ENCODE assay signal across 18 cellular contexts in the genomic region with DNA sequence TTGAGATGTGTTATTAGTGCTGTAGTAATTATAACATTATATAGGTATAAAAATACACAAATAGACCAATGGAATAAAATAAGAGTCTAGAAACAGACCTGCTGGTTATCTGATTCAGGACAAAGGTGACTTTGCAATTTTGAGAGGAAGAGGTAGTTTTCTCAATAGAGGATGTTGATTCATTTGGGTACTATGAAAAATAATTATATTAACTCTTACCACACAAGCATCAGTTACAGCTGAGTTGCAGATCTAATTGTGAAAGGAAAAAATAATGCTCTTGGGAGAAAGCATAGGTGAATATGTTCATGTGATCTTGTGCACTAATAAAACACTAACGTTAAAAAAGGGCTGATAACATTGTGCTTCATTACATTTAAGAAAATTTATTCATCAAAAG.
A peak's percentile ranks its signal among the peaks of the same experiment; 100 is the strongest.
DNase-seq lines count a peak whose midpoint lies in the region; ATAC-seq, FAIRE-seq and TF ChIP-seq lines count a peak whose summit lies in the region.
"Had no signal": no experiment of that assay in that cellular context is flagged by ENCODE, and none has a peak within 500 bp of the region (broad histone marks: within the 10 kb centered on the region; RNA-seq: fewer than 3 reads in every experiment).

No MANE protein-coding gene starts in this region.

- POLR2A ChIA-PET in GM12878 (lab: Charles Lee): no interaction called here
- POLR2A ChIA-PET in activated CD4-positive, alpha-beta memory T cell treated with anti-CD3 and anti-CD28 coated beads for 36 hours (lab: Charles Lee): no interaction called here

- peaks cover 3% of the 10 kb centered on the region for H3K36me3 Mint-ChIP-seq in activated CD4-positive, alpha-beta memory T cell treated with anti-CD3 and anti-CD28 coated beads for 36 hours

- no peak overlapping the region for H3K27ac Mint-ChIP-seq in activated CD4-positive, alpha-beta memory T cell treated with anti-CD3 and anti-CD28 coated beads for 36 hours
- H3K27ac Mint-ChIP-seq: activated T-helper 2 cell treated with anti-CD3 and anti-CD28 coated beads, Interferon-gamma antibody, Interleukin-2, Interleukin-4, amounts not matched to agents 10 μg/mL and 5 μg/mL and 100 μg/mL, durations not matched to agents 14 hours and 24 hours and 36 hours; T-helper 2 cell treated with Interferon-gamma antibody and Interleukin-4, amounts not matched to agents 5 μg/mL and 100 μg/mL, for 36 hours had no signal

- TF ChIP-seq POLR2A in GM12878 (IDR thresholded peaks at IDR 0.05; ENCODE audit: low read depth, low read length): no peak

- no peak overlapping the region for H3K4me3 ChIP-seq in GM12878
- H3K4me3 ChIP-seq: dorsolateral prefrontal cortex, gastrocnemius medialis, left ventricle myocardium inferior, PC-9, testis had no signal

- TF ChIP-seq RAD21 in GM12878 (IDR thresholded peaks at IDR 0.05; ENCODE audit: insufficient read depth, low read depth, low read length): no peak

- no peak for TF ChIP-seq EP300 in GM12878 (IDR thresholded peaks at IDR 0.05; ENCODE audit: borderline replicate concordance in 1 of 2, control insufficient read depth in 1 of 2, low read depth in 2 of 2, low read length in 2 of 2)

- H4K20me1 ChIP-seq in GM12878 (ENCODE audit: control insufficient read depth, insufficient read depth): no peaks in the 10 kb centered on the region

- H3K4me2 ChIP-seq in GM12878 (ENCODE audit: control insufficient read depth, insufficient read depth): no peak overlapping the region
- H3K4me2 ChIP-seq: PC-9 had no signal

- peak; percentile 56 for FAIRE-seq in GM12878 (lab: Jason Lieb, UNC)

- H3K4me3 Mint-ChIP-seq in activated CD4-positive, alpha-beta memory T cell treated with anti-CD3 and anti-CD28 coated beads for 36 hours: no peak overlapping the region
- H3K4me3 Mint-ChIP-seq: neural crest cell; T-helper 2 cell treated with Interferon-gamma antibody and Interleukin-4, amounts not matched to agents 5 μg/mL and 100 μg/mL, for 36 hours had no signal

- H2AFZ ChIP-seq in GM12878 (ENCODE audit: control insufficient read depth, low read depth, low read length): no peak overlapping the region
- H2AFZ ChIP-seq: PC-9 had no signal

- TF ChIP-seq CTCF in GM12878 (IDR thresholded peaks at IDR 0.05 in 2 of 3, conservative IDR thresholded peaks at IDR 0.05 in 1 of 3; ENCODE audit: control insufficient read depth in 2 of 3, extremely low read depth in 1 of 3, insufficient read depth in 1 of 3, low read depth in 3 of 3, low read length in 3 of 3): no peak

- H3K79me2 ChIP-seq in GM12878 (ENCODE audit: control insufficient read depth, insufficient read depth, low read length): no peaks in the 10 kb centered on the region

- no peaks in the 10 kb centered on the region for H3K27me3 Mint-ChIP-seq in activated CD4-positive, alpha-beta memory T cell treated with anti-CD3 and anti-CD28 coated beads for 36 hours

- H3K9ac ChIP-seq in GM12878 (ENCODE audit: control insufficient read depth, insufficient read depth, low read length): no peak overlapping the region

- no peaks in the 10 kb centered on the region for H3K27me3 ChIP-seq in GM12878 (replicated peaks in 1 of 2; ENCODE audit: control insufficient read depth in 2 of 2, insufficient read depth in 2 of 2, low read length in 1 of 2)
- H3K27me3 ChIP-seq: BE2C, dorsolateral prefrontal cortex, gastrocnemius medialis, testis had no signal

- no peaks in the 10 kb centered on the region for H3K36me3 ChIP-seq in GM12878 (ENCODE audit: control insufficient read depth in 2 of 2, insufficient read depth in 2 of 2, low read length in 1 of 2)
- H3K36me3 ChIP-seq: BE2C, gastrocnemius medialis had no signal

- peaks cover 3% of the 10 kb centered on the region for H3K4me1 ChIP-seq in GM12878 (ENCODE audit: control insufficient read depth, insufficient read depth, low read length)

- in situ Hi-C loops in GM12878 (cut with MboI): loop anchor here (25.0 kb wide), 1 partner anchor 1803 kb away; no protein-coding TSS in a partner anchor

- DNase-seq in GM12878 (ENCODE audit: low read depth, low spot score): no peak
- no peak for DNase-seq in activated T-cell treated with anti-CD3 and anti-CD28 coated beads, Interleukin-2, amount 50 U/mL, for 48 hours
- DNase-seq in activated CD4-positive, alpha-beta memory T cell treated with anti-CD3 and anti-CD28 coated beads for 36 hours: no peak
- no peak for DNase-seq in stimulated activated CD4-positive, alpha-beta T cell treated with anti-CD3 and anti-CD28 coated beads, Interleukin-4, amount 100 ng/mL, for 24 hours
- DNase-seq: BE2C, dorsolateral prefrontal cortex, gastrocnemius medialis, left ventricle myocardium inferior, NCI-H1417, NCI-H526 treated with DMSO at 0.1 percent for 48 hours, PC-9, testis had no signal

- CTCF ChIA-PET in GM12878 (lab: Yijun Ruan, JAX): no interaction called here
- CTCF ChIA-PET in activated CD4-positive, alpha-beta memory T cell treated with anti-CD3 and anti-CD28 coated beads for 36 hours (lab: Charles Lee): no interaction called here

- intact Hi-C loops in GM12878 (cut with micrococcal nuclease; ENCODE audit: unreplicated experiment): no loop called here
- intact Hi-C loops in activated CD4-positive, alpha-beta memory T cell treated with anti-CD3 and anti-CD28 coated beads for 36 hours (cut with micrococcal nuclease): no loop called here

- no peaks in the 10 kb centered on the region for H3K9me3 Mint-ChIP-seq in activated CD4-positive, alpha-beta memory T cell treated with anti-CD3 and anti-CD28 coated beads for 36 hours
- H3K9me3 Mint-ChIP-seq: activated T-helper 2 cell treated with anti-CD3 and anti-CD28 coated beads, Interferon-gamma antibody, Interleukin-2, Interleukin-4, amounts not matched to agents 10 μg/mL and 5 μg/mL and 100 μg/mL, durations not matched to agents 14 hours and 24 hours and 36 hours; neural crest cell; T-helper 2 cell treated with Interferon-gamma antibody and Interleukin-4, amounts not matched to agents 5 μg/mL and 100 μg/mL, for 36 hours had no signal

- BruUV-seq in GM12878 (replicated peaks; lab: Mats Ljungman, UMichigan): no TSS peak

- no peak overlapping the region for H3K27ac ChIP-seq in GM12878 (ENCODE audit: control insufficient read depth, insufficient read depth)
- H3K27ac ChIP-seq: dorsolateral prefrontal cortex, gastrocnemius medialis, PC-9, testis had no signal

- WGBS in GM12878 (ENCODE audit: insufficient coverage, insufficient replicate concordance, low lambda C conversion rate, missing lambda C conversion rate): 0% methylated on average over 1 of the region's 1 CpG

- H3K9me3 ChIP-seq in GM12878 (replicated peaks; ENCODE audit: control insufficient read depth, insufficient read depth, low read length): no peaks in the 10 kb centered on the region
- H3K9me3 ChIP-seq: BE2C, gastrocnemius medialis, left ventricle myocardium inferior, testis had no signal

- RAD21 ChIA-PET in GM12878 (lab: Charles Lee; ENCODE audit: unreplicated experiment): no interaction called here

- SMC1A ChIA-PET in GM12878 (lab: Charles Lee; ENCODE audit: uncharacterized antibody, unreplicated experiment): no interaction called here

- H3K4me1 Mint-ChIP-seq in activated CD4-positive, alpha-beta memory T cell treated with anti-CD3 and anti-CD28 coated beads for 36 hours (ENCODE audit: low read depth): peaks cover 7% of the 10 kb centered on the region

- ATAC-seq in GM18858 (IDR thresholded peaks at IDR 0.05; ENCODE audit: unreplicated experiment) (peak; percentile 39), GM21390 (IDR thresholded peaks at IDR 0.05; ENCODE audit: unreplicated experiment) (peak; percentile 44), HG03439 (IDR thresholded peaks at IDR 0.05; ENCODE audit: unreplicated experiment) (peak; percentile 54), GM12878 (peak; percentile 46)
- ATAC-seq: gastrocnemius medialis had no signal

TF ChIP-seq in GM12878, 131 proteins besides CTCF, POLR2A, EP300 and RAD21:
- TF ChIP-seq SUZ12 (IDR thresholded peaks at IDR 0.05; ENCODE audit: unreplicated experiment) (no peak), RCOR1 (conservative IDR thresholded peaks at IDR 0.05; ENCODE audit: low read depth, low read length) (no peak), RUNX3 (IDR thresholded peaks at IDR 0.05; ENCODE audit: low read length) (peak; percentile 37; the same call in 1 of the 2 replicates), ATF7 (IDR thresholded peaks at IDR 0.05; ENCODE audit: low read depth) (0 out of 2 replicates have a peak, but pooled peaks have one; percentile 20), SRF (IDR thresholded peaks at IDR 0.05; ENCODE audit: low read depth in 2 of 2, low read length in 2 of 2) (no peak), MTA2 (IDR thresholded peaks at IDR 0.05; ENCODE audit: low read depth) (peak; percentile 63; the same call in 1 of the 2 replicates), ZNF24 (IDR thresholded peaks at IDR 0.05) (0 out of 2 replicates have a peak, but pooled peaks have one; percentile 13), TAF1 (IDR thresholded peaks at IDR 0.05; ENCODE audit: borderline replicate concordance, low read depth, low read length) (no peak), JUND (IDR thresholded peaks at IDR 0.05; ENCODE audit: low read depth, low read length) (no peak), JUNB (IDR thresholded peaks at IDR 0.05) (peak; percentile 47), MYC (IDR thresholded peaks at IDR 0.05; ENCODE audit: insufficient read depth, insufficient read length, insufficient replicate concordance, low read length, severe bottlenecking) (no peak), RELA (IDR thresholded peaks at IDR 0.05; ENCODE audit: borderline replicate concordance, partially characterized antibody) (no peak)
